In the genomic region with DNA sequence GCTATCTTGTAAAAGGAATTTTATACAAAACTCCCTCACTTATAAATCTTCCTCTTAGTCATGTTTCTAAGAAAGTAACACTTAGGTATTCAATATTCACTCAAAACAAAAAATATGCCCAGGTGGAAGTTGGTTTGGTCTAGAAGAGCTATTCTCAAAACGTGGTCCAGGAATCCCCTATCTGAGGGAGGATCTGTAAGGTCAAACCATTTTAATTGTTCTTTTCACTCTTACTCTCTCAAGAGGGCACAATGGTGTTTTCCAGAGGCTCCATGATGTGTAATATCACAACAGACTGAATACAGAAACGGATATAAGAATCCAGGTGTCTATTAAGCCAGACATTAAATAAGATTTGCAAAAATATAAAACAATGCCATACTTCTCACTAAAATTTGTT, we compare ENCODE assay signal across 1 cellular context.
TF ChIP-seq lines count a peak whose summit lies in the region.

No MANE protein-coding gene starts in this region.

TF ChIP-seq in HEK293, 187 proteins besides CTCF, POLR2A, EP300 and RAD21 (continued from another document):
- TF ChIP-seq PRDM10 (tag by site-specific recombination; IDR thresholded peaks at IDR 0.05) = peak; percentile 58
